26 cellular contexts compared by ENCODE assay signal in the genomic region with DNA sequence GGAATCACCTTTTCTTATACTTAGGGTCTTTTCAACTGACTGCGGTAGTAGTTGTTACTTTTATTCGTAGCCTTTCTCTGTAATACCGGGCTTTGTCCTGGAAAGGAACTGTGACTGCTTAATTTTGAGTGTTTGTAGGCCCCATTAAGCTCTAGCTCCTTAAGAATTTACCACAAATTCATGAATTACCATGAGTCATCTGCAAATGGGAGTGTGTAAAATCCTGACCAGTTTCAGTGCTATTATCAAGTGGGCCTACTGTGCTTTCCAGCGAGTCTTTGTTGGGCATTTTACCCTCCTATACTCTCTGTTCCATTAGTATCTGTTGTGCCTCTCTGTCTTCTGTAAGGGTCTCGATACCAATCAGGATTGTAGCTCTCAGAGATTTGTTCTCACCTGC. TPM values are rescaled to one million over a fixed set of nuclear protein-coding genes. Genes with fewer than 3 reads are reported as not detected.
A peak's percentile ranks its signal among the peaks of the same experiment; 100 is the strongest.
DNase-seq lines count a peak whose midpoint lies in the region; ATAC-seq and TF ChIP-seq lines count a peak whose summit lies in the region.
"Had no signal": no experiment of that assay in that cellular context is flagged by ENCODE, and none has a peak within 500 bp of the region (broad histone marks: within the 10 kb centered on the region; RNA-seq: fewer than 3 reads in every experiment).

No MANE protein-coding gene starts in this region.

- peaks cover 11% of the 10 kb centered on the region for H3K79me2 ChIP-seq in osteoblast (ENCODE audit: insufficient read depth, low read length)

- H3K4me3 Mint-ChIP-seq in central memory CD8-positive, alpha-beta T cell: no peak overlapping the region
- H3K4me3 Mint-ChIP-seq: activated T-cell treated with anti-CD3 and anti-CD28 coated beads, Interleukin-2, amount 50 U/mL, for 4 hours; brain; CD8-positive, alpha-beta memory T cell; memory B cell had no signal

- H3K9ac ChIP-seq in IMR-90 (ENCODE audit: low read depth, low read length): no peak overlapping the region
- H3K9ac ChIP-seq: SK-N-SH had no signal

- H3K4me2 ChIP-seq in IMR-90 (ENCODE audit: low read depth, low read length) (no peak overlapping the region; the same call in 1 of the 2 replicates), osteoblast (ENCODE audit: insufficient read depth, low read length) (no peak overlapping the region)
- H3K4me2 ChIP-seq: SK-N-SH had no signal

- no peak overlapping the region for H3K4ac ChIP-seq in IMR-90 (ENCODE audit: low read depth, low read length)

- peaks cover 23% of the 10 kb centered on the region for H3K36me3 Mint-ChIP-seq in central memory CD8-positive, alpha-beta T cell (ENCODE audit: insufficient read depth)

- no peak for TF ChIP-seq POLR2A in IMR-90 (IDR thresholded peaks at IDR 0.05; ENCODE audit: low read depth, low read length)
- TF ChIP-seq POLR2A in testis (IDR thresholded peaks at IDR 0.05): no peak

- peaks cover 5% of the 10 kb centered on the region; the same call in 1 of the 2 replicates for H3K9me1 ChIP-seq in IMR-90 (ENCODE audit: insufficient read depth, low read length)

- no peak overlapping the region for H2AK9ac ChIP-seq in IMR-90 (replicated peaks; ENCODE audit: low read depth, low read length, poor library complexity)

- no peak overlapping the region; the same call in 1 of the 2 replicates for H3K18ac ChIP-seq in IMR-90 (ENCODE audit: low read depth, low read length)

- peak overlapping the region; percentile 25 for H3K27ac Mint-ChIP-seq in central memory CD8-positive, alpha-beta T cell (ENCODE audit: low read depth)
- H3K27ac Mint-ChIP-seq: brain, memory B cell had no signal

- no peak overlapping the region for H2AK5ac ChIP-seq in IMR-90 (ENCODE audit: low read depth, low read length)

- peaks cover 9% of the 10 kb centered on the region for H3K9me3 Mint-ChIP-seq in central memory CD8-positive, alpha-beta T cell

- peaks cover 32 to 52% of the 10 kb centered on the region in 2 experiments for H3K79me1 ChIP-seq in IMR-90 (ENCODE audit: low read depth in 1 of 2, low read length in 2 of 2)

- H3K4me3 ChIP-seq in IMR-90 (ENCODE audit: insufficient read depth, low read depth, low read length): no peak overlapping the region
- H3K4me3 ChIP-seq in osteoblast (ENCODE audit: insufficient read depth, low read length): no peak overlapping the region
- H3K4me3 ChIP-seq in testis: no peak overlapping the region
- H3K4me3 ChIP-seq: coronary artery, gastroesophageal sphincter, suprapubic skin had no signal

- no peak overlapping the region for H3K14ac ChIP-seq in IMR-90 (replicated peaks; ENCODE audit: low read depth, low read length)

- H2BK15ac ChIP-seq in IMR-90 (ENCODE audit: low read depth, low read length): no peak overlapping the region

- peaks cover 21% of the 10 kb centered on the region for H3K4me1 Mint-ChIP-seq in central memory CD8-positive, alpha-beta T cell
- H3K4me1 Mint-ChIP-seq: brain had no signal

- POLR2A ChIA-PET in IMR-90 (lab: Charles Lee; ENCODE audit: unreplicated experiment): no interaction called here

- CTCF ChIA-PET in IMR-90 (lab: Yijun Ruan, JAX): no interaction called here

- no peak overlapping the region for H3K56ac ChIP-seq in IMR-90 (ENCODE audit: extremely low read depth, insufficient read depth, low read length)

- BruUV-seq in IMR-90 (replicated peaks; lab: Mats Ljungman, UMichigan): no TSS peak

- no peak overlapping the region for H2BK120ac ChIP-seq in IMR-90 (ENCODE audit: low read depth, low read length)

- H2BK5ac ChIP-seq in IMR-90 (ENCODE audit: low read depth, low read length, poor library complexity, severe bottlenecking): peak overlapping the region; percentile 4

- H4K20me1 ChIP-seq in IMR-90 (ENCODE audit: insufficient read depth, low read length) (no peaks in the 10 kb centered on the region), osteoblast (ENCODE audit: insufficient read depth, low read length) (peaks cover 8% of the 10 kb centered on the region)

- H3K9me3 ChIP-seq in IMR-90 (ENCODE audit: control insufficient read depth, insufficient read depth, low read length) (peaks cover 5% of the 10 kb centered on the region), osteoblast (ENCODE audit: low read depth, low read length) (no peaks in the 10 kb centered on the region), testis (no peaks in the 10 kb centered on the region)
- H3K9me3 ChIP-seq: suprapubic skin had no signal

- H3K4me1 ChIP-seq in IMR-90 (ENCODE audit: control insufficient read depth, insufficient read depth, low read length) (peaks cover 5% of the 10 kb centered on the region; the same call in 1 of the 2 replicates), osteoblast (ENCODE audit: insufficient read depth, low read length) (peaks cover 19% of the 10 kb centered on the region), testis (no peaks in the 10 kb centered on the region)

- no peak overlapping the region for H3K23ac ChIP-seq in IMR-90 (ENCODE audit: low read depth, low read length)

- TF ChIP-seq CTCF in IMR-90 (conservative IDR thresholded peaks at IDR 0.05; ENCODE audit: low read depth, low read length) (no peak), osteoblast (IDR thresholded peaks at IDR 0.05; ENCODE audit: extremely low read depth, low read depth, low read length) (no peak), testis (IDR thresholded peaks at IDR 0.05) (no peak)

- WGBS in IMR-90 (ENCODE audit: extremely low coverage in 2 of 2, insufficient read length in 1 of 2), 2 experiments: no CpG with 5 or more reads among the region's 5 CpGs
- 93 to 95% methylated on average over 5 of the region's 5 CpGs for WGBS in testis, 2 donors

- H2BK20ac ChIP-seq in IMR-90 (ENCODE audit: low read depth, low read length): peak overlapping the region; percentile 39; the same call in 1 of the 2 replicates

- H3K27me3 ChIP-seq in IMR-90 (ENCODE audit: control insufficient read depth, insufficient read depth, low read length) (no peaks in the 10 kb centered on the region), osteoblast (ENCODE audit: insufficient read depth, low read length) (no peaks in the 10 kb centered on the region), testis (no peaks in the 10 kb centered on the region)
- H3K27me3 ChIP-seq: gastroesophageal sphincter, suprapubic skin had no signal

- TF ChIP-seq RAD21 in IMR-90 (IDR thresholded peaks at IDR 0.05; ENCODE audit: low read length): no peak

- H2AFZ ChIP-seq in IMR-90 (replicated peaks; ENCODE audit: low read length, poor library complexity) (no peak overlapping the region), osteoblast (ENCODE audit: low read length) (no peak overlapping the region)

- H3K36me3 ChIP-seq in IMR-90 (ENCODE audit: control insufficient read depth, insufficient read depth, low read length) (peaks cover 3% of the 10 kb centered on the region), osteoblast (ENCODE audit: insufficient read depth, low read length) (no peaks in the 10 kb centered on the region), testis (ENCODE audit: low read depth, missing control alignments) (no peaks in the 10 kb centered on the region)

- H3K27ac ChIP-seq in IMR-90 (ENCODE audit: insufficient read depth, low read length): no peak overlapping the region
- H3K27ac ChIP-seq in osteoblast (ENCODE audit: low read depth, low read length): peak overlapping the region; percentile 36
- no peak overlapping the region for H3K27ac ChIP-seq in testis
- H3K27ac ChIP-seq: coronary artery, gastroesophageal sphincter, suprapubic skin had no signal

- in situ Hi-C loops in IMR-90 (cut with MboI; ENCODE audit: low sequenced_read_pairs): no loop called here

- peak; percentile 28; the same call in 1 of the 2 replicates for ATAC-seq in IMR-90 (ENCODE audit: low read depth)
- no peak for ATAC-seq in central memory CD8-positive, alpha-beta T cell (replicated peaks; ENCODE audit: extremely low read depth, poor library complexity, severe bottlenecking)
- ATAC-seq: activated CD4-positive, CD25-positive, alpha-beta regulatory T cell treated with anti-CD3 and anti-CD28 coated beads, Interleukin-2, amount 50 U/mL, for 24 hours; activated T-cell treated with anti-CD3 and anti-CD28 coated beads, Interleukin-2, amount 50 U/mL, for 4 hours; gastroesophageal sphincter; HCT116 had no signal

- H4K5ac ChIP-seq in IMR-90 (ENCODE audit: low read depth, low read length): no peak overlapping the region

- intact Hi-C loops in IMR-90 (cut with micrococcal nuclease) (no loop called here), testis (cut with DNase I; ENCODE audit: low total_unique reads) (no loop called here)

- DNase-seq in COLO829 (ENCODE audit: low spot score) (peak; percentile 2), IMR-90 (peak; percentile 59), osteoblast (ENCODE audit: insufficient read length, low spot score, missing footprints) (peak; percentile 69), NCI-H1417 (lab: John Stamatoyannopoulos, UW) (no peak), testis (no peak), SHP77 treated with DMSO at 0.1 percent for 48 hours (lab: John Stamatoyannopoulos, UW) (no peak)
- DNase-seq in central memory CD8-positive, alpha-beta T cell (ENCODE audit: low spot score in 2 of 2): no peak
- DNase-seq: activated CD8-positive, alpha-beta memory T cell treated with anti-CD3 and anti-CD28 coated beads for 24 hours; activated naive CD4-positive, alpha-beta T cell treated with anti-CD3 and anti-CD28 coated beads, Interleukin-2, amount 50 U/mL, for 16 hours; activated T-cell treated with anti-CD3 and anti-CD28 coated beads, Interleukin-2, amount 50 U/mL, for 4 hours; AML-193; CD8-positive, alpha-beta memory T cell; DMS53; NCI-H1105; NCI-H2081 treated with DMSO at 0.1 percent for 48 hours; NCI-H510A; NK-92 treated with Interleukin-12 subunit alpha and Interleukin-12 subunit beta, amount 100 ng/mL, for 24 hours; occipital lobe; SK-N-SH had no signal

- dilution Hi-C loops in IMR-90 (cut with HindIII; ENCODE audit: low sequenced_read_pairs, unreplicated experiment): no loop called here

- H3K27me3 Mint-ChIP-seq in central memory CD8-positive, alpha-beta T cell: no peaks in the 10 kb centered on the region
- H3K27me3 Mint-ChIP-seq: brain; CD8-positive, alpha-beta memory T cell; memory B cell had no signal

- no peak overlapping the region for H4K8ac ChIP-seq in IMR-90 (ENCODE audit: low read depth in 2 of 2, low read length in 2 of 2)

- no peak overlapping the region for H4K91ac ChIP-seq in IMR-90 (ENCODE audit: insufficient read depth, low read depth, low read length)

TF ChIP-seq in IMR-90, 13 proteins besides CTCF, POLR2A, EP300 and RAD21 (continues in another document):
- no peak for TF ChIP-seq MAZ (IDR thresholded peaks at IDR 0.05; ENCODE audit: borderline replicate concordance, low read depth, low read length)

RNA-seq across cellular contexts. Expression of a gene that starts 49.7 kb away (rescaled TPM):
- total RNA-seq in IMR-90 (2012; rRNA removed): 72.2 and 80.3 TPM in 2 replicates
- 32.5 and 39.5 TPM in 2 replicates for polyA plus RNA-seq in IMR-90 (2012; rRNA removed)
- 5.0 and 5.7 TPM in 2 replicates for polyA plus RNA-seq in IMR-90 (2012; cell fraction: cytosol; rRNA removed)
- 7.9 and 61.8 TPM in 2 replicates for polyA plus RNA-seq in IMR-90 (2012; cell fraction: nucleus; rRNA removed; ENCODE audit: low replicate concordance)
- total RNA-seq in osteoblast: 56.5 and 60.4 TPM in 2 replicates
- 10 to 100 TPM; 61.0 to 66.2 TPM for total RNA-seq in testis
- polyA plus RNA-seq in testis (ENCODE audit: insufficient read depth, low read depth, low replicate concordance): 55.8 TPM

Comparison
In these comparisons a context has a peak if more than half of its experiments do, and no peak if none do; other contexts are left out.
1. DNase-seq: peak in COLO829 (single experiment), IMR-90 (single experiment) and osteoblast (single experiment); none in central memory CD8-positive, alpha-beta T cell (0 of 2), NCI-H1417 (0 of 3), testis (single experiment) and SHP77 treated with DMSO at 0.1 percent for 48 hours (single experiment).